8 cellular contexts compared by ENCODE assay signal in genomic region chr16:74984194-74984669, GRCh38. TPM values are rescaled to one million over a fixed set of nuclear protein-coding genes. Genes with fewer than 3 reads are reported as not detected.
DNase-seq lines count a peak whose midpoint lies in the region; ATAC-seq and TF ChIP-seq lines count a peak whose summit lies in the region.

No MANE protein-coding gene starts in this region.

- H3K4me1 ChIP-seq in ACC112 (ENCODE audit: control insufficient read depth, insufficient read depth, low read length, unreplicated experiment): no peaks in the 10 kb centered on the region
- H3K4me1 ChIP-seq in HAP-1: no peaks in the 10 kb centered on the region; the same call in none of the 2 replicates
- H3K4me1 ChIP-seq in esophagus muscularis mucosa: peaks cover 4 to 30% (median 23%) of the 10 kb centered on the region in 4 donors
- H3K4me1 ChIP-seq in osteoblast (ENCODE audit: insufficient read depth, low read length): no peaks in the 10 kb centered on the region

- H3K36me3 ChIP-seq in ACC112 (ENCODE audit: insufficient read depth, low read length) (no peaks in the 10 kb centered on the region), HAP-1 (replicated peaks) (no peaks in the 10 kb centered on the region), esophagus muscularis mucosa (no peaks in the 10 kb centered on the region), osteoblast (ENCODE audit: insufficient read depth, low read length) (no peaks in the 10 kb centered on the region)

- no peaks in the 10 kb centered on the region for H3K27me3 Mint-ChIP-seq in activated CD4-positive, alpha-beta T cell treated with anti-CD3 and anti-CD28 coated beads, Interleukin-2, amount 10 ng/mL, durations not matched to agents 24 days and 14 days

- H3K27ac Mint-ChIP-seq in activated CD4-positive, alpha-beta T cell treated with anti-CD3 and anti-CD28 coated beads, Interleukin-2, amount 10 ng/mL, durations not matched to agents 24 days and 14 days: peak overlapping the region; percentile 95

- WGBS in esophagus muscularis mucosa: 19% methylated on average over 23 of the region's 26 CpGs

- ATAC-seq in HG02759 (IDR thresholded peaks at IDR 0.05; ENCODE audit: unreplicated experiment) (no peak), HG02884 (IDR thresholded peaks at IDR 0.05; ENCODE audit: unreplicated experiment) (no peak)

- no peak for TF ChIP-seq EP300 in esophagus muscularis mucosa (IDR thresholded peaks at IDR 0.05)

- H3K4me1 Mint-ChIP-seq in activated CD4-positive, alpha-beta T cell treated with anti-CD3 and anti-CD28 coated beads, Interleukin-2, amount 10 ng/mL, durations not matched to agents 24 days and 14 days: peaks cover 16% of the 10 kb centered on the region

- no peaks in the 10 kb centered on the region for H3K9me3 Mint-ChIP-seq in activated CD4-positive, alpha-beta T cell treated with anti-CD3 and anti-CD28 coated beads, Interleukin-2, amount 10 ng/mL, durations not matched to agents 24 days and 14 days

- H3K36me3 Mint-ChIP-seq in activated CD4-positive, alpha-beta T cell treated with anti-CD3 and anti-CD28 coated beads, Interleukin-2, amount 10 ng/mL, durations not matched to agents 24 days and 14 days (ENCODE audit: low read depth): peaks cover 7% of the 10 kb centered on the region

- peak in 1 of 2 experiments; percentile 48 for DNase-seq in HAP-1 (ENCODE audit: low spot score in 2 of 2)
- DNase-seq in activated CD4-positive, alpha-beta T cell treated with anti-CD3 and anti-CD28 coated beads, Interleukin-2, amount 10 ng/mL, durations not matched to agents 24 days and 14 days: no peak
- no peak for DNase-seq in esophagus muscularis mucosa (ENCODE audit: extremely low spot score)
- DNase-seq in osteoblast (ENCODE audit: insufficient read length, low spot score, missing footprints): no peak
- no peak for DNase-seq in foreskin melanocyte

- H2AFZ ChIP-seq in ACC112 (ENCODE audit: low read length, unreplicated experiment) (peak overlapping the region; percentile 85), osteoblast (ENCODE audit: low read length) (peak overlapping the region; percentile 94)

- peak overlapping the region; percentile 94 for H3K4me3 Mint-ChIP-seq in activated CD4-positive, alpha-beta T cell treated with anti-CD3 and anti-CD28 coated beads, Interleukin-2, amount 10 ng/mL, durations not matched to agents 24 days and 14 days

- TF ChIP-seq POLR2A in esophagus muscularis mucosa (IDR thresholded peaks at IDR 0.05; ENCODE audit: low read depth): no peak

- peak overlapping the region; percentile 96 for H3K4me2 ChIP-seq in osteoblast (ENCODE audit: insufficient read depth, low read length)

- H3K79me2 ChIP-seq in ACC112 (ENCODE audit: control insufficient read depth, insufficient read depth, low read length, unreplicated experiment) (peaks cover 16% of the 10 kb centered on the region), osteoblast (ENCODE audit: insufficient read depth, low read length) (peaks cover 20% of the 10 kb centered on the region)

- H3K4me3 ChIP-seq in ACC112 (ENCODE audit: low read depth, low read length) (peak overlapping the region; percentile 93), HAP-1 (peak overlapping the region; percentile 93), esophagus muscularis mucosa (peak overlapping the region; percentile 73 to 99 (median 88)), osteoblast (ENCODE audit: insufficient read depth, low read length) (peak overlapping the region; percentile 91)

- in situ Hi-C loops in HAP-1 (cut with MboI; ENCODE audit: low sequenced_read_pairs): no loop called here

- intact Hi-C loops in activated CD4-positive, alpha-beta T cell treated with anti-CD3 and anti-CD28 coated beads, Interleukin-2, amount 10 ng/mL, durations not matched to agents 24 days and 14 days (cut with micrococcal nuclease): loop anchor here (10.0 kb wide), 2 partner anchors 451 to 641 kb away; partner anchors contain the start of genes ADAT1 and CFDP1
- intact Hi-C loops in esophagus muscularis mucosa (cut with DNase I): no loop called here

- no peaks in the 10 kb centered on the region for H3K27me3 ChIP-seq in ACC112 (ENCODE audit: insufficient read depth, low read length)
- no peaks in the 10 kb centered on the region for H3K27me3 ChIP-seq in HAP-1 (ENCODE audit: low read depth)
- no peaks in the 10 kb centered on the region for H3K27me3 ChIP-seq in esophagus muscularis mucosa
- H3K27me3 ChIP-seq in osteoblast (ENCODE audit: insufficient read depth, low read length): no peaks in the 10 kb centered on the region

- H3K27ac ChIP-seq in ACC112 (ENCODE audit: low read depth, low read length) (no peak overlapping the region), esophagus muscularis mucosa (replicated peaks in 1 of 4) (peak overlapping the region; percentile 78 to 80 (median 79)), osteoblast (ENCODE audit: low read depth, low read length) (peak overlapping the region; percentile 59)

- H4K20me1 ChIP-seq in osteoblast (ENCODE audit: insufficient read depth, low read length): peaks cover 9% of the 10 kb centered on the region

- no peaks in the 10 kb centered on the region for H3K9me3 ChIP-seq in HAP-1
- H3K9me3 ChIP-seq in esophagus muscularis mucosa: no peaks in the 10 kb centered on the region
- no peaks in the 10 kb centered on the region for H3K9me3 ChIP-seq in osteoblast (ENCODE audit: low read depth, low read length)

- TF ChIP-seq CTCF in esophagus muscularis mucosa (IDR thresholded peaks at IDR 0.05) (no peak), osteoblast (IDR thresholded peaks at IDR 0.05; ENCODE audit: extremely low read depth, low read depth, low read length) (no peak)

RNA-seq across cellular contexts. Expression of gene WDR59, which starts 0.7 kb away (rescaled TPM):
- total RNA-seq in activated CD4-positive, alpha-beta T cell treated with anti-CD3 and anti-CD28 coated beads, Interleukin-2, amount 10 ng/mL, durations not matched to agents 24 days and 14 days: 80.6 and 91.5 TPM in 2 replicates
- total RNA-seq in esophagus muscularis mucosa: 10 to 100 TPM; 15.7 to 27.2 (median 18.6) TPM
- 14.8 and 21.5 TPM in 2 replicates for total RNA-seq in osteoblast

RNA-seq across cellular contexts. Expression of gene ZNRF1, which starts 14.6 kb away (rescaled TPM):
- 41.4 and 46.8 TPM in 2 replicates for total RNA-seq in activated CD4-positive, alpha-beta T cell treated with anti-CD3 and anti-CD28 coated beads, Interleukin-2, amount 10 ng/mL, durations not matched to agents 24 days and 14 days
- 10 to 100 TPM; 18.2 to 28.3 (median 23.6) TPM for total RNA-seq in esophagus muscularis mucosa
- total RNA-seq in osteoblast: 19.9 and 20.6 TPM in 2 replicates
